Comparison of ENCODE assay signal across 1 cellular context in the genomic region with DNA sequence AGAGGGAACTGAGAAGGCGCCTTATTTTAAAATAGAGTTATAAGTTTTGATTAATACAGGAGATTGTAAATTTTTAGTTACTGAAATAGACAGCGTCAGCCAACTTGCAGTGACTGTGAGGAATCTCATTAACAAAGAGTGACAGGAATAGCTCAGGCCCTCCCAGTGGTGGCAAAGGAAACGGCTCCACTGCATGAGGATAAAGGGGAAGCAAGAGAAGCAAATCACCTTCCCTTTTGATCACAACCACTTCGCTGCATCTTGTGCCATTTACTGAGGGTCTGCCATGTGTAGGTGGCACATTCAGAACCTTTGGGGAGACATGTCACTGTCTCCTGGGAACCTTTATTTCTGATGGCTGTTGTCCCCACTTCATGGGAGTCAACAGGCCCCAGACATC.
TF ChIP-seq lines count a peak whose summit lies in the region.

No MANE protein-coding gene starts in this region.

TF ChIP-seq in GM23338, 12 proteins besides CTCF, POLR2A, EP300 and RAD21 (continued from another document):
- TF ChIP-seq, protein P1, sequence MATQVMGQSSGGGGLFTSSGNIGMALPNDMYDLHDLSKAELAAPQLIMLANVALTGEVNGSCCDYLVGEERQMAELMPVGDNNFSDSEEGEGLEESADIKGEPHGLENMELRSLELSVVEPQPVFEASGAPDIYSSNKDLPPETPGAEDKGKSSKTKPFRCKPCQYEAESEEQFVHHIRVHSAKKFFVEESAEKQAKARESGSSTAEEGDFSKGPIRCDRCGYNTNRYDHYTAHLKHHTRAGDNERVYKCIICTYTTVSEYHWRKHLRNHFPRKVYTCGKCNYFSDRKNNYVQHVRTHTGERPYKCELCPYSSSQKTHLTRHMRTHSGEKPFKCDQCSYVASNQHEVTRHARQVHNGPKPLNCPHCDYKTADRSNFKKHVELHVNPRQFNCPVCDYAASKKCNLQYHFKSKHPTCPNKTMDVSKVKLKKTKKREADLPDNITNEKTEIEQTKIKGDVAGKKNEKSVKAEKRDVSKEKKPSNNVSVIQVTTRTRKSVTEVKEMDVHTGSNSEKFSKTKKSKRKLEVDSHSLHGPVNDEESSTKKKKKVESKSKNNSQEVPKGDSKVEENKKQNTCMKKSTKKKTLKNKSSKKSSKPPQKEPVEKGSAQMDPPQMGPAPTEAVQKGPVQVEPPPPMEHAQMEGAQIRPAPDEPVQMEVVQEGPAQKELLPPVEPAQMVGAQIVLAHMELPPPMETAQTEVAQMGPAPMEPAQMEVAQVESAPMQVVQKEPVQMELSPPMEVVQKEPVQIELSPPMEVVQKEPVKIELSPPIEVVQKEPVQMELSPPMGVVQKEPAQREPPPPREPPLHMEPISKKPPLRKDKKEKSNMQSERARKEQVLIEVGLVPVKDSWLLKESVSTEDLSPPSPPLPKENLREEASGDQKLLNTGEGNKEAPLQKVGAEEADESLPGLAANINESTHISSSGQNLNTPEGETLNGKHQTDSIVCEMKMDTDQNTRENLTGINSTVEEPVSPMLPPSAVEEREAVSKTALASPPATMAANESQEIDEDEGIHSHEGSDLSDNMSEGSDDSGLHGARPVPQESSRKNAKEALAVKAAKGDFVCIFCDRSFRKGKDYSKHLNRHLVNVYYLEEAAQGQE (IDR thresholded peaks at IDR 0.05; ENCODE audit: unreplicated experiment): no peak
- no peak for TF ChIP-seq EZH2phosphoT487 (IDR thresholded peaks at IDR 0.05; ENCODE audit: unreplicated experiment)
